In genomic region chr1:68174173-68175113, GRCh38 we compare ENCODE assay signal across 8 cellular contexts. TPM values are rescaled to one million over a fixed set of nuclear protein-coding genes. Genes with fewer than 3 reads are reported as not detected.
DNase-seq lines count a peak whose midpoint lies in the region; ATAC-seq, FAIRE-seq and TF ChIP-seq lines count a peak whose summit lies in the region.

No MANE protein-coding gene starts in this region.

- no peak overlapping the region for H2BK5ac ChIP-seq in H1 (ENCODE audit: low read depth, low read length)

- no peak overlapping the region for H3K18ac ChIP-seq in H1 (ENCODE audit: extremely low read depth, low read length)

- H3K9me3 ChIP-seq in H1 (ENCODE audit: insufficient read depth in 2 of 2, low read depth in 1 of 2, low read length in 1 of 2) (no peaks in the 10 kb centered on the region), muscle layer of duodenum (ENCODE audit: control insufficient read depth in 1 of 2, low read length in 2 of 2) (no peaks in the 10 kb centered on the region), T-helper 17 cell (ENCODE audit: control insufficient read depth, low read length, poor library complexity, severe bottlenecking) (peaks cover 4% of the 10 kb centered on the region)

- no peak overlapping the region for H2AFZ ChIP-seq in H1 (ENCODE audit: low read length)

- H4K5ac ChIP-seq in H1 (ENCODE audit: insufficient read length, low read depth, low read length) = no peak overlapping the region

- FAIRE-seq in H1 (lab: Jason Lieb, UNC) = no peak

- 86% methylated on average over 12 of the region's 12 CpGs; no CpG with 5 or more reads in 1 of the 2 experiments for WGBS in H1 (ENCODE audit: extremely low coverage in 1 of 2, insufficient coverage in 1 of 2, insufficient read length in 1 of 2, insufficient replicate concordance in 2 of 2, low coverage in 1 of 2, low lambda C conversion rate in 2 of 2, missing lambda C conversion rate in 1 of 2), 2 experiments

- H3K4me3 ChIP-seq in AG09309 (ENCODE audit: control insufficient read depth, low read depth, low read length) (no peak overlapping the region), H1 (ENCODE audit: extremely low read depth in 1 of 4, insufficient read depth in 2 of 4, low read depth in 3 of 4, low read length in 4 of 4) (no peak overlapping the region), muscle layer of duodenum (ENCODE audit: low read depth in 1 of 2, low read length in 2 of 2) (peak overlapping the region; percentile 12 to 47)

- H3K4me1 ChIP-seq in H1 (replicated peaks in 1 of 4; ENCODE audit: control insufficient read depth in 3 of 4, insufficient read depth in 4 of 4, low read length in 3 of 4) (no peaks in the 10 kb centered on the region), muscle layer of duodenum (ENCODE audit: control insufficient read depth in 1 of 2, insufficient read depth in 2 of 2, low read length in 2 of 2) (peaks cover 31 to 47% of the 10 kb centered on the region in 2 donors)

- peaks cover 8% of the 10 kb centered on the region for H3K9me3 Mint-ChIP-seq in activated T-helper 17 cell treated with anti-CD3 and anti-CD28 coated beads, Interleukin-2, amount 50 U/mL, for 72 hours

- no peak overlapping the region for H4K8ac ChIP-seq in H1 (ENCODE audit: extremely low read depth, insufficient read depth, low read length)

- no peak overlapping the region for H2BK20ac ChIP-seq in H1 (ENCODE audit: low read length)

- no peak overlapping the region for H2BK120ac ChIP-seq in H1 (replicated peaks; ENCODE audit: low read depth, low read length)

- H4K91ac ChIP-seq in H1 (replicated peaks; ENCODE audit: insufficient read length, low read length) = no peak overlapping the region

- H3K9ac ChIP-seq in H1 (replicated peaks in 1 of 4; ENCODE audit: extremely low read depth in 1 of 4, low read depth in 3 of 4, low read length in 3 of 4) = no peak overlapping the region

- no peak for ATAC-seq in activated T-helper 17 cell treated with anti-CD3 and anti-CD28 coated beads, Interleukin-2, amount 50 U/mL, for 72 hours (replicated peaks)
- ATAC-seq in T-helper 17 cell = no peak
- ATAC-seq in HG03097 (IDR thresholded peaks at IDR 0.05; ENCODE audit: low FRiP score, unreplicated experiment) = no peak

- no peaks in the 10 kb centered on the region for H3K4me1 Mint-ChIP-seq in activated T-helper 17 cell treated with anti-CD3 and anti-CD28 coated beads, Interleukin-2, amount 50 U/mL, for 72 hours
- no peaks in the 10 kb centered on the region for H3K4me1 Mint-ChIP-seq in T-helper 17 cell

- peak overlapping the region; percentile 60; the same call in 1 of the 2 replicates for H2AK5ac ChIP-seq in H1 (ENCODE audit: low read depth, low read length)

- no peaks in the 10 kb centered on the region for H3K23me2 ChIP-seq in H1 (ENCODE audit: low read depth, low read length)

- H3K79me1 ChIP-seq in H1 (ENCODE audit: low read depth, low read length) = no peaks in the 10 kb centered on the region

- H2BK12ac ChIP-seq in H1 (ENCODE audit: low read depth, low read length) = peak overlapping the region; percentile 84; the same call in 1 of the 2 replicates

- H3K14ac ChIP-seq in H1 (ENCODE audit: insufficient read length) = no peak overlapping the region

- CTCF ChIA-PET in H1 (lab: Charles Lee; ENCODE audit: partially characterized antibody) = interaction anchor here (0.5 to 4.8 kb wide), 14 partner anchors 10 to 324 kb away, joined by 3 to 45 read pairs (median 3); no protein-coding TSS in a partner anchor

- no peaks in the 10 kb centered on the region for H3K79me2 ChIP-seq in H1 (ENCODE audit: control insufficient read depth in 1 of 2, insufficient read depth in 2 of 2, low read length in 2 of 2)

- no peak overlapping the region for H3K4me3 Mint-ChIP-seq in activated T-helper 17 cell treated with anti-CD3 and anti-CD28 coated beads, Interleukin-2, amount 50 U/mL, for 72 hours
- H3K4me3 Mint-ChIP-seq in T-helper 17 cell = no peak overlapping the region

- H3K27ac ChIP-seq in H1 (ENCODE audit: low read depth, low read length) (no peak overlapping the region), muscle layer of duodenum (ENCODE audit: low read length) (peak overlapping the region; percentile 88)

- no peaks in the 10 kb centered on the region for H3K36me3 Mint-ChIP-seq in activated T-helper 17 cell treated with anti-CD3 and anti-CD28 coated beads, Interleukin-2, amount 50 U/mL, for 72 hours (ENCODE audit: low read depth)
- H3K36me3 Mint-ChIP-seq in T-helper 17 cell (ENCODE audit: low read depth) = no peaks in the 10 kb centered on the region

- no peak for TF ChIP-seq POLR2A in H1 (IDR thresholded peaks at IDR 0.05; ENCODE audit: control extremely low read depth in 1 of 2, low read depth in 2 of 2, low read length in 2 of 2)

- H3K4me2 ChIP-seq in H1 (ENCODE audit: insufficient read depth in 1 of 2, low read depth in 2 of 2, low read length in 2 of 2) = no peak overlapping the region

- H3K36me3 ChIP-seq in H1 (ENCODE audit: control insufficient read depth in 2 of 4, insufficient read depth in 4 of 4, low read length in 3 of 4) = no peaks in the 10 kb centered on the region
- no peaks in the 10 kb centered on the region for H3K36me3 ChIP-seq in muscle layer of duodenum (ENCODE audit: control insufficient read depth in 1 of 2, insufficient read depth in 2 of 2, low read length in 2 of 2)

- H3K27me3 ChIP-seq in H1 (replicated peaks in 1 of 4; ENCODE audit: control insufficient read depth in 3 of 4, extremely low read depth in 1 of 4, insufficient read depth in 3 of 4, low read length in 3 of 4) (no peaks in the 10 kb centered on the region), muscle layer of duodenum (ENCODE audit: low read depth, low read length) (no peaks in the 10 kb centered on the region)

- TF ChIP-seq RAD21 in H1 (IDR thresholded peaks at IDR 0.05 in 1 of 2, conservative IDR thresholded peaks at IDR 0.05 in 1 of 2; ENCODE audit: low read depth in 2 of 2, low read length in 2 of 2) = no peak

- H3K27me3 Mint-ChIP-seq in activated T-helper 17 cell treated with anti-CD3 and anti-CD28 coated beads, Interleukin-2, amount 50 U/mL, for 72 hours = peaks cover 9% of the 10 kb centered on the region
- no peaks in the 10 kb centered on the region for H3K27me3 Mint-ChIP-seq in T-helper 17 cell

- H2BK15ac ChIP-seq in H1 (ENCODE audit: low read length) = no peak overlapping the region

- no peak overlapping the region for H3K4ac ChIP-seq in H1 (replicated peaks; ENCODE audit: insufficient read length, low read depth, low read length)

- H3K56ac ChIP-seq in H1 (replicated peaks; ENCODE audit: insufficient read length, low read depth, low read length) = no peak overlapping the region

- no peak for TF ChIP-seq EP300 in H1 (IDR thresholded peaks at IDR 0.05; ENCODE audit: borderline replicate concordance in 1 of 2, low read depth in 2 of 2, low read length in 2 of 2)

- no peaks in the 10 kb centered on the region for H4K20me1 ChIP-seq in H1 (replicated peaks in 1 of 2; ENCODE audit: control insufficient read depth in 1 of 2, insufficient read depth in 2 of 2, low read length in 2 of 2)

- DNase-seq in AG09309 (ENCODE audit: low read depth) (peak; percentile 87), NCI-H2171 treated with DMSO at 0.1 percent for 48 hours (lab: John Stamatoyannopoulos, UW) (peak; percentile 60), H1 (ENCODE audit: low read depth in 1 of 2, low spot score in 2 of 2) (no peak), NCI-H1048 (lab: John Stamatoyannopoulos, UW) (no peak), T-helper 17 cell (no peak)

- H3K27ac Mint-ChIP-seq in activated T-helper 17 cell treated with anti-CD3 and anti-CD28 coated beads, Interleukin-2, amount 50 U/mL, for 72 hours = no peak overlapping the region
- H3K27ac Mint-ChIP-seq in T-helper 17 cell = no peak overlapping the region

- POLR2A ChIA-PET in H1 (lab: Charles Lee; ENCODE audit: partially characterized antibody) = no interaction called here

- TF ChIP-seq CTCF in AG09309 (IDR thresholded peaks at IDR 0.05; ENCODE audit: control insufficient read depth, insufficient read depth, low read depth, low read length, missing control alignments) = no peak
- TF ChIP-seq CTCF in H1 (IDR thresholded peaks at IDR 0.05; ENCODE audit: control extremely low read depth in 1 of 3, insufficient read depth in 1 of 3, low read depth in 1 of 3, low read length in 3 of 3) = no peak

- no peak overlapping the region for H3K23ac ChIP-seq in H1 (ENCODE audit: insufficient read length)

TF ChIP-seq in H1, 55 proteins besides CTCF, POLR2A, EP300 and RAD21:
- TF ChIP-seq RNF2 (IDR thresholded peaks at IDR 0.05; ENCODE audit: borderline replicate concordance, low read depth, low read length, missing control alignments, poor library complexity, severe bottlenecking) (no peak), KDM4A (IDR thresholded peaks at IDR 0.05; ENCODE audit: low read depth, low read length, severe bottlenecking) (no peak), TEAD4 (IDR thresholded peaks at IDR 0.05; ENCODE audit: low read depth, low read length) (peak; percentile 17; the same call in 1 of the 2 replicates), CHD1 (IDR thresholded peaks at IDR 0.05; ENCODE audit: low read depth, low read length) (no peak), SIRT6 (IDR thresholded peaks at IDR 0.05; ENCODE audit: low read length) (no peak), BRCA1 (IDR thresholded peaks at IDR 0.05; ENCODE audit: low read depth, low read length) (no peak)

RNA-seq across cellular contexts. Expression of gene WLS, which starts 57.9 kb away (rescaled TPM):
- total RNA-seq in H1 (2021; fragmentation: NEBNext Ultra II Directional; extraction: Animal tissue kit (Norgen Biotek cat#: 25700)) = 1.6 and 2.7 TPM in 2 replicates
- 1.2 and 1.6 TPM in 2 replicates for polyA plus RNA-seq in H1 (2011; rRNA removed)
- polyA plus RNA-seq in H1 (2011; cell fraction: cytosol; rRNA removed) = 1.7 TPM
- 2.7 TPM for polyA plus RNA-seq in H1 (2011; cell fraction: nucleus; rRNA removed)
- 2.1 to 6.4 TPM (median 2.4 TPM) in 4 replicates for polyA plus RNA-seq in H1 (2012, experiment 1 of 2)
- 0.84 TPM for polyA plus RNA-seq in H1 (2012, experiment 2 of 2)
- 5.5 TPM for polyA plus RNA-seq in H1 (2013, experiment 1 of 2)
- polyA plus RNA-seq in H1 (2013, experiment 2 of 2) = 4.1 TPM
- polyA minus RNA-seq in H1 (2011; rRNA and poly(A)+ RNA removed) = 3.8 and 4.1 TPM in 2 replicates
- polyA minus RNA-seq in H1 (2011; cell fraction: cytosol; rRNA and poly(A)+ RNA removed) = 1.6 TPM
- 4.9 TPM for polyA minus RNA-seq in H1 (2011; cell fraction: nucleus; rRNA and poly(A)+ RNA removed)
- total RNA-seq in activated T-helper 17 cell treated with anti-CD3 and anti-CD28 coated beads, Interleukin-2, amount 50 U/mL, for 72 hours = under 1 TPM in 1 of 2 donors, not detected in 1; 0.11 TPM
- total RNA-seq in T-helper 17 cell = under 1 TPM in 1 of 2 donors, not detected in 1; 0.85 TPM

Comparison
In these comparisons a context has a peak if more than half of its experiments do, and no peak if none do; other contexts are left out.
1. DNase-seq: peak in AG09309 (single experiment) and NCI-H2171 treated with DMSO at 0.1 percent for 48 hours (single experiment); none in H1 (0 of 2), NCI-H1048 (single experiment) and T-helper 17 cell (0 of 3).
2. H3K4me3 ChIP-seq: peak in muscle layer of duodenum (2 of 2); none in AG09309 (single experiment) and H1 (0 of 4).